In the genomic region with DNA sequence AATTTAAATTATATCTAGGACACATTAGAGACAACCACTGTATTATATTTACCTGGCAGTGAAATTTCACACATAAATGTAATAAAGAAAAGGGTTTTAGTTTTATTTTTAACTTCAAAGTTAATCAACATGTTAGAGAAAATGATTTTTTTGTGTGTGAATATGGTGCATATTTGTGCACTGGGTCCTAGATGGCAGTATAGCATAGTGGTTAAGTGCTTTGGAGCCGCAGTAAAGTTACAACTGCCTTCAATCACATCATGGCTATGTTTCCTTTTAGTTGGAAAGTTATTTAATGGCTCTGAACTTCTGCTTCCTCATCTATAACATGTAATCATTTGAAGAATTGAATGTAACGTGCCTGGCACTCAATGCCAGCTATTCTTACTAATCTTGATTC, we compare ENCODE assay signal across 10 cellular contexts.
DNase-seq lines count a peak whose midpoint lies in the region; ATAC-seq and TF ChIP-seq lines count a peak whose summit lies in the region.
"Had no signal": no experiment of that assay in that cellular context is flagged by ENCODE, and none has a peak within 500 bp of the region (broad histone marks: within the 10 kb centered on the region; RNA-seq: fewer than 3 reads in every experiment).

No MANE protein-coding gene starts in this region.

- ATAC-seq in GM18858 (IDR thresholded peaks at IDR 0.05; ENCODE audit: unreplicated experiment), result no peak
- no peak for ATAC-seq in GM19397 (IDR thresholded peaks at IDR 0.05; ENCODE audit: unreplicated experiment)
- ATAC-seq in GM19395 (IDR thresholded peaks at IDR 0.05; ENCODE audit: unreplicated experiment), result no peak
- ATAC-seq: activated naive CD4-positive, alpha-beta T cell treated with anti-CD3 and anti-CD28 coated beads, Interleukin-2, amount 50 U/mL, for 72 hours had no signal

- TF ChIP-seq CTCF in epithelial cell of esophagus (IDR thresholded peaks at IDR 0.05; ENCODE audit: insufficient read depth, low read depth, low read length, missing control alignments), result peak; percentile 53

- DNase-seq in NCI-H82 (lab: John Stamatoyannopoulos, UW), result peak; percentile 46
- DNase-seq in NCI-H82 treated with DMSO at 0.1 percent for 48 hours (lab: John Stamatoyannopoulos, UW; ENCODE audit: unreplicated experiment), result no peak
- peak; percentile 65 to 89 for DNase-seq in NOMO-1 (lab: John Stamatoyannopoulos, UW; ENCODE audit: unreplicated experiment in 2 of 2)
- peak; percentile 43 for DNase-seq in epithelial cell of esophagus (ENCODE audit: low read depth)
- peak; percentile 31 for DNase-seq in stromal cell of bone marrow (ENCODE audit: low read depth)
- DNase-seq: CD4-positive, CD25-positive, alpha-beta regulatory T cell had no signal

- no peak overlapping the region for H3K4me3 ChIP-seq in epithelial cell of esophagus (ENCODE audit: low read length)
